12 cellular contexts compared by ENCODE assay signal in genomic region chr9:38334234-38334633, GRCh38. TPM values are rescaled to one million over a fixed set of nuclear protein-coding genes. Genes with fewer than 3 reads are reported as not detected.
DNase-seq lines count a peak whose midpoint lies in the region; ATAC-seq, FAIRE-seq and TF ChIP-seq lines count a peak whose summit lies in the region.
"Had no signal": no experiment of that assay in that cellular context is flagged by ENCODE, and none has a peak within 500 bp of the region (broad histone marks: within the 10 kb centered on the region; RNA-seq: fewer than 3 reads in every experiment).

No MANE protein-coding gene starts in this region.

- H3K4me3 ChIP-seq in H7 (ENCODE audit: insufficient read depth, low read depth, low read length) (no peak overlapping the region), astrocyte (ENCODE audit: insufficient read depth, low read depth, low read length) (no peak overlapping the region), HepG2 (replicated peaks in 1 of 3; ENCODE audit: insufficient read depth in 1 of 3, low read depth in 2 of 3, low read length in 3 of 3) (no peak overlapping the region), gastroesophageal sphincter (no peak overlapping the region)

- no peak overlapping the region for H3K9ac ChIP-seq in astrocyte (ENCODE audit: low read length)
- H3K9ac ChIP-seq in HepG2 (ENCODE audit: insufficient read depth, low read depth, low read length) = no peak overlapping the region

- CTCF ChIA-PET in HepG2 (lab: Yijun Ruan, JAX; ENCODE audit: low intra/inter-chr PET ratio, low total read pairs) = interaction anchor here (0.6 to 1.2 kb wide), 2 partner anchors 66 to 421 kb away, joined by 3 read pairs; no protein-coding TSS in a partner anchor

- H3K9me3 Mint-ChIP-seq in CD14-positive monocyte (peaks cover 0 to 6% (median 2%) of the 10 kb centered on the region in 7 donors), astrocyte (ENCODE audit: unreplicated experiment) (peaks cover 4% of the 10 kb centered on the region)

- FAIRE-seq in astrocyte (lab: Jason Lieb, UNC) (no peak), HepG2 (lab: Jason Lieb, UNC) (peak; percentile 81)
- FAIRE-seq: keratinocyte, RCC 7860, urothelium cell line had no signal

- BruUV-seq in HepG2 (replicated peaks; lab: Mats Ljungman, UMichigan) = no TSS peak

- H2AFZ ChIP-seq in astrocyte (ENCODE audit: low read depth, low read length) (no peak overlapping the region), HepG2 (ENCODE audit: low read length) (no peak overlapping the region)

- H3K36me3 Mint-ChIP-seq in CD14-positive monocyte (no peaks in the 10 kb centered on the region), astrocyte (ENCODE audit: low read depth, unreplicated experiment) (no peaks in the 10 kb centered on the region)

- DNase-seq in CD14-positive monocyte (ENCODE audit: low spot score) (no peak), H7 (peak; percentile 69), astrocyte (ENCODE audit: low read depth) (no peak), HepG2 (ENCODE audit: low spot score) (peak; percentile 31), NCI-H1436 (lab: John Stamatoyannopoulos, UW) (no peak)
- DNase-seq in activated CD4-positive, alpha-beta T cell treated with anti-CD3 and anti-CD28 coated beads, Interleukin-2, amount 50 U/mL, for 4 hours = no peak
- DNase-seq: activated naive CD4-positive, alpha-beta T cell had no signal

- in situ Hi-C loops in HepG2 (cut with HindIII; ENCODE audit: extremely low pct_ligation_motif_present, low pct_unique_long_range_greater_than_20kb) = no loop called here

- POLR2A ChIA-PET in HepG2 (lab: Yijun Ruan, JAX) = no interaction called here

- H3K4me1 Mint-ChIP-seq in CD14-positive monocyte (no peaks in the 10 kb centered on the region), astrocyte (ENCODE audit: low read depth, unreplicated experiment) (peaks cover 8% of the 10 kb centered on the region)

- H3K79me2 ChIP-seq in astrocyte (ENCODE audit: insufficient read depth, low read length) (no peaks in the 10 kb centered on the region), HepG2 (ENCODE audit: insufficient read depth, low read length) (no peaks in the 10 kb centered on the region)

- 1% methylated on average over 3 of the region's 3 CpGs for WGBS in HepG2 (ENCODE audit: low lambda C conversion rate)
- 49 to 65% methylated on average over 3 of the region's 3 CpGs for WGBS in gastroesophageal sphincter (ENCODE audit: low coverage in 1 of 2), 2 donors

- H3K4me2 ChIP-seq in astrocyte (ENCODE audit: low read length) (no peak overlapping the region), HepG2 (ENCODE audit: low read depth, low read length) (peak overlapping the region; percentile 18; the same call in 1 of the 2 replicates)

- H3K4me3 Mint-ChIP-seq in CD14-positive monocyte (no peak overlapping the region), astrocyte (ENCODE audit: unreplicated experiment) (no peak overlapping the region)

- peak; percentile 50 for TF ChIP-seq RAD21 in HepG2 (CRISPR knock-in tag; IDR thresholded peaks at IDR 0.05)

- TF ChIP-seq POLR2A in HepG2 (IDR thresholded peaks at IDR 0.05; ENCODE audit: insufficient read depth in 1 of 2, low read depth in 2 of 2, low read length in 2 of 2) (no peak), gastroesophageal sphincter (IDR thresholded peaks at IDR 0.05) (no peak)

- H4K20me1 ChIP-seq in astrocyte (ENCODE audit: insufficient read depth, low read length) (no peaks in the 10 kb centered on the region), HepG2 (ENCODE audit: insufficient read depth, low read length) (no peaks in the 10 kb centered on the region)

- H3K9me3 ChIP-seq in astrocyte (ENCODE audit: insufficient read depth, low read depth, low read length) = no peaks in the 10 kb centered on the region
- no peaks in the 10 kb centered on the region for H3K9me3 ChIP-seq in HepG2 (ENCODE audit: low read length)
- H3K9me3 ChIP-seq in gastroesophageal sphincter = no peaks in the 10 kb centered on the region

- peaks cover 5 to 11% (median 8%) of the 10 kb centered on the region in 3 donors for H3K27me3 Mint-ChIP-seq in CD14-positive monocyte (ENCODE audit: low read depth in 3 of 3)
- peaks cover 13% of the 10 kb centered on the region for H3K27me3 Mint-ChIP-seq in astrocyte (ENCODE audit: low read depth, unreplicated experiment)

- TF ChIP-seq CTCF in CD14-positive monocyte (IDR thresholded peaks at IDR 0.05) (peak; percentile 34), astrocyte (IDR thresholded peaks at IDR 0.05; ENCODE audit: insufficient read depth, low read depth, low read length) (peak; percentile 4), HepG2 (CRISPR knock-in tag; IDR thresholded peaks at IDR 0.05) (peak; percentile 71), gastroesophageal sphincter (IDR thresholded peaks at IDR 0.05) (no peak)

- H3K27ac ChIP-seq in astrocyte (ENCODE audit: low read depth, low read length) = no peak overlapping the region
- no peak overlapping the region for H3K27ac ChIP-seq in HepG2 (ENCODE audit: extremely low read length, insufficient read depth, low read length)
- H3K27ac ChIP-seq in gastroesophageal sphincter = no peak overlapping the region

- H3K4me1 ChIP-seq in astrocyte (ENCODE audit: insufficient read depth, low read length) = peaks cover 7% of the 10 kb centered on the region
- peaks cover 11% of the 10 kb centered on the region; the same call in 1 of the 2 replicates for H3K4me1 ChIP-seq in HepG2 (ENCODE audit: insufficient read depth, low read length)
- no peaks in the 10 kb centered on the region for H3K4me1 ChIP-seq in gastroesophageal sphincter

- intact Hi-C loops in CD14-positive monocyte (cut with micrococcal nuclease) (no loop called here), HepG2 (cut with micrococcal nuclease; ENCODE audit: unreplicated experiment) (loop anchor here (1.0 kb wide), 2 partner anchors 29 to 66 kb away; no protein-coding TSS in a partner anchor)

- no peaks in the 10 kb centered on the region for H3K36me3 ChIP-seq in H7 (replicated peaks; ENCODE audit: control insufficient read depth, insufficient read depth, low read length)
- no peaks in the 10 kb centered on the region for H3K36me3 ChIP-seq in astrocyte (ENCODE audit: insufficient read depth, low read length)
- H3K36me3 ChIP-seq in HepG2 (replicated peaks in 1 of 2; ENCODE audit: control insufficient read depth in 1 of 2, insufficient read depth in 2 of 2, low read length in 2 of 2) = no peaks in the 10 kb centered on the region
- no peaks in the 10 kb centered on the region for H3K36me3 ChIP-seq in gastroesophageal sphincter

- H3K27me3 ChIP-seq in H7 (ENCODE audit: control insufficient read depth, insufficient read depth, low read length) (no peaks in the 10 kb centered on the region; the same call in 1 of the 2 replicates), astrocyte (ENCODE audit: insufficient read depth, low read length) (peaks cover 29% of the 10 kb centered on the region), HepG2 (ENCODE audit: control insufficient read depth in 1 of 2, insufficient read depth in 2 of 2, low read length in 2 of 2) (peaks cover 1 to 20% of the 10 kb centered on the region in 2 experiments; a peak in 2 of 5 replicates), gastroesophageal sphincter (no peaks in the 10 kb centered on the region)

- ATAC-seq in HepG2 = peak; percentile 75
- ATAC-seq in gastroesophageal sphincter = no peak
- ATAC-seq in GM21423 (IDR thresholded peaks at IDR 0.05; ENCODE audit: unreplicated experiment) = no peak

- TF ChIP-seq EP300 in HepG2 (IDR thresholded peaks at IDR 0.05; ENCODE audit: low read depth in 2 of 2, low read length in 2 of 2) (no peak), HepG2 (CRISPR knock-in tag; IDR thresholded peaks at IDR 0.05; ENCODE audit: borderline replicate concordance) (no peak), gastroesophageal sphincter (IDR thresholded peaks at IDR 0.05) (no peak)

- H3K27ac Mint-ChIP-seq in CD14-positive monocyte (no peak overlapping the region), astrocyte (ENCODE audit: unreplicated experiment) (no peak overlapping the region)

TF ChIP-seq in HepG2, 621 proteins besides CTCF, POLR2A, EP300 and RAD21 (continues in another document):
- TF ChIP-seq SMC3 (IDR thresholded peaks at IDR 0.05; ENCODE audit: low read length) (peak; percentile 81), CEBPB (IDR thresholded peaks at IDR 0.05; ENCODE audit: borderline replicate concordance, low read depth, low read length) (no peak), STAG1 (CRISPR knock-in tag; IDR thresholded peaks at IDR 0.05) (peak; percentile 68), ELF3 (CRISPR knock-in tag; IDR thresholded peaks at IDR 0.05) (no peak), ONECUT2 (CRISPR knock-in tag; IDR thresholded peaks at IDR 0.05) (peak; percentile 84), PTBP1 (IDR thresholded peaks at IDR 0.05; ENCODE audit: low read depth, low read length, poor library complexity, severe bottlenecking) (no peak), ZNF619 (CRISPR knock-in tag; IDR thresholded peaks at IDR 0.05) (no peak)

RNA-seq across cellular contexts. Expression of gene ALDH1B1, which starts 58.3 kb away (rescaled TPM):
- polyA plus RNA-seq in CD14-positive monocyte (1 to 10 TPM; 3.8 to 4.5 TPM), HepG2 (2011; rRNA removed) (45.1 and 49.5 TPM in 2 replicates)
- 35.8 and 37.3 TPM in 2 replicates for total RNA-seq in H7 (2014; rRNA removed; shearing (Covaris generic))
- total RNA-seq in astrocyte (124 and 137 TPM in 2 replicates), HepG2 (2016; rRNA removed; fragmentation: Illumina TruSeq; extraction: Trizol) (125 and 159 TPM in 2 replicates), gastroesophageal sphincter (100 to 1,000 TPM; 130 to 432 (median 156) TPM)
- 11.5 TPM in 2 replicates for total RNA-seq in HepG2 (2016; cell fraction: cytosol; rRNA removed; fragmentation: Illumina TruSeq; extraction: Trizol; ENCODE audit: low read depth)
- 126 and 146 TPM in 2 replicates for total RNA-seq in HepG2 (2016; cell fraction: insoluble cytoplasmic fraction; rRNA removed; fragmentation: Illumina TruSeq; extraction: Trizol)
- total RNA-seq in HepG2 (2016; cell fraction: membrane; rRNA removed; fragmentation: Illumina TruSeq; extraction: Trizol) = 48.8 and 50.7 TPM in 2 replicates
- 50.9 and 56.2 TPM in 2 replicates for total RNA-seq in HepG2 (2016; cell fraction: nucleus; rRNA removed; fragmentation: Illumina TruSeq; extraction: Trizol)
- 39.2 and 42.4 TPM in 2 replicates for polyA plus RNA-seq in HepG2 (2011; cell fraction: cytosol; rRNA removed)
- polyA plus RNA-seq in HepG2 (2011; cell fraction: nucleus; rRNA removed) = 15.7 and 19.6 TPM in 2 replicates
- 51.6 and 52.8 TPM in 2 replicates for polyA plus RNA-seq in HepG2 (2012)
- polyA plus RNA-seq in HepG2 (2016; cell fraction: cytosol; fragmentation: Illumina TruSeq; extraction: Trizol; ENCODE audit: low read depth) = 7.5 and 7.7 TPM in 2 replicates
- 131 and 144 TPM in 2 replicates for polyA plus RNA-seq in HepG2 (2016; cell fraction: insoluble cytoplasmic fraction; fragmentation: Illumina TruSeq; extraction: Trizol; ENCODE audit: low read depth)
- polyA plus RNA-seq in HepG2 (2016; cell fraction: membrane; fragmentation: Illumina TruSeq; extraction: Trizol; ENCODE audit: low read depth) = 23.3 and 23.6 TPM in 2 replicates
- 57.5 and 58.3 TPM in 2 replicates for polyA plus RNA-seq in HepG2 (2016; cell fraction: nucleus; fragmentation: Illumina TruSeq; extraction: Trizol; ENCODE audit: insufficient read depth, low read depth)
- 58.5 and 119 TPM in 2 replicates for polyA minus RNA-seq in HepG2 (2011; rRNA and poly(A)+ RNA removed; ENCODE audit: low replicate concordance)
- 51.9 and 56.8 TPM in 2 replicates for polyA minus RNA-seq in HepG2 (2011; cell fraction: cytosol; rRNA and poly(A)+ RNA removed)
- polyA minus RNA-seq in HepG2 (2011; cell fraction: nucleus; rRNA and poly(A)+ RNA removed) = 20.2 and 23.6 TPM in 2 replicates

Comparison
In these comparisons a context has a peak if more than half of its experiments do, and no peak if none do; other contexts are left out.
1. DNase-seq: peak in H7 (single experiment) and HepG2 (single experiment); none in CD14-positive monocyte (single experiment), astrocyte (single experiment), activated CD4-positive, alpha-beta T cell treated with anti-CD3 and anti-CD28 coated beads, Interleukin-2, amount 50 U/mL, for 4 hours (0 of 2) and NCI-H1436 (single experiment).
2. CTCF ChIP-seq: peak in CD14-positive monocyte (single experiment), astrocyte (single experiment) and HepG2 (single experiment); none in gastroesophageal sphincter (0 of 4).